In genomic region chr14:104185916-104186495, GRCh38 we compare ENCODE assay signal across 28 cellular contexts. TPM values are rescaled to one million over a fixed set of nuclear protein-coding genes. Genes with fewer than 3 reads are reported as not detected.
"Had no signal": no experiment of that assay in that cellular context is flagged by ENCODE, and none has a peak within 500 bp of the region (broad histone marks: within the 10 kb centered on the region; RNA-seq: fewer than 3 reads in every experiment).

No MANE protein-coding gene starts in this region.

- H3K9ac ChIP-seq: parathyroid adenoma had no signal

- ATAC-seq: effector memory CD8-positive, alpha-beta T cell; esophagus mucosa; gastrocnemius medialis; natural killer cell treated with Interleukin-12 subunit alpha and Interleukin-12 subunit beta and Interleukin-15 and Interleukin-18, amount 100 ng/mL, for 72 hours had no signal

- H3K4me2 ChIP-seq: hepatocyte had no signal

- H3K27ac ChIP-seq: epithelial cell of prostate, gastrocnemius medialis, hepatocyte, parathyroid adenoma, right lobe of liver, testis, tibial artery had no signal

- H3K4me1 ChIP-seq: gastrocnemius medialis, parathyroid adenoma, right lobe of liver, testis, tibial artery had no signal

- H3K9me3 Mint-ChIP-seq: effector memory CD8-positive, alpha-beta T cell; memory B cell; mesothelial cell of epicardium; naive B cell; natural killer cell treated with Interleukin-12 subunit alpha and Interleukin-12 subunit beta and Interleukin-15 and Interleukin-18, amount 100 ng/mL, for 72 hours; neural crest cell; type B pancreatic cell had no signal

- H3K27me3 ChIP-seq: heart left ventricle, hepatocyte, right lobe of liver, testis had no signal

- H3K4me1 Mint-ChIP-seq: memory B cell, naive B cell, neural crest cell had no signal

- H3K4me3 Mint-ChIP-seq: effector memory CD8-positive, alpha-beta T cell; memory B cell; mesothelial cell of epicardium; naive B cell; natural killer cell treated with Interleukin-12 subunit alpha and Interleukin-12 subunit beta and Interleukin-15 and Interleukin-18, amount 100 ng/mL, for 72 hours; neural crest cell; type B pancreatic cell had no signal

- H3K9me3 ChIP-seq: gastrocnemius medialis, heart left ventricle, mucosa of descending colon, right lobe of liver, testis, tibial artery had no signal

- DNase-seq: cortex of kidney; effector memory CD8-positive, alpha-beta T cell; gastrocnemius medialis; kidney; mucosa of descending colon; naive B cell; small intestine; stimulated activated CD4-positive, alpha-beta T cell treated with anti-CD3 and anti-CD28 coated beads, Interleukin-1b, Interleukin-23, amount 100 ng/mL, for 48 hours; stimulated activated CD4-positive, alpha-beta T cell treated with anti-CD3 and anti-CD28 coated beads, Interleukin-4, amount 100 ng/mL, for 1 hour; stimulated activated CD8-positive, alpha-beta memory T cell treated with anti-CD3 and anti-CD28 coated beads, Interleukin-4, amount 100 ng/mL, for 48 hours; stimulated activated naive CD4-positive, alpha-beta T cell; substantia nigra; testis; tibial artery had no signal

- H3K27me3 Mint-ChIP-seq: natural killer cell treated with Interleukin-12 subunit alpha and Interleukin-12 subunit beta and Interleukin-15 and Interleukin-18, amount 100 ng/mL, for 72 hours; progenitor cell of endocrine pancreas had no signal

- H3K4me3 ChIP-seq: gastrocnemius medialis, heart left ventricle, hepatocyte, lung, mucosa of descending colon, right lobe of liver, testis, tibial artery had no signal

- H3K27ac Mint-ChIP-seq: effector memory CD8-positive, alpha-beta T cell; memory B cell; naive B cell; natural killer cell treated with Interleukin-12 subunit alpha and Interleukin-12 subunit beta and Interleukin-15 and Interleukin-18, amount 100 ng/mL, for 72 hours; progenitor cell of endocrine pancreas; type B pancreatic cell had no signal

- H2AFZ ChIP-seq: hepatocyte, parathyroid adenoma had no signal

- H3K36me3 Mint-ChIP-seq: memory B cell; mesothelial cell of epicardium; naive B cell; natural killer cell treated with Interleukin-12 subunit alpha and Interleukin-12 subunit beta and Interleukin-15 and Interleukin-18, amount 100 ng/mL, for 72 hours; type B pancreatic cell had no signal

- H3K36me3 ChIP-seq: gastrocnemius medialis, heart left ventricle, right lobe of liver, tibial artery had no signal

RNA-seq across cellular contexts. Expression of gene KIF26A, which starts 47.6 kb away (rescaled TPM):
- total RNA-seq: natural killer cell treated with Interleukin-12 subunit alpha and Interleukin-12 subunit beta and Interleukin-15 and Interleukin-18, amount 100 ng/mL, for 72 hours; osteoblast had no signal
